Comparison of ENCODE assay signal across 1 cellular context in the genomic region with DNA sequence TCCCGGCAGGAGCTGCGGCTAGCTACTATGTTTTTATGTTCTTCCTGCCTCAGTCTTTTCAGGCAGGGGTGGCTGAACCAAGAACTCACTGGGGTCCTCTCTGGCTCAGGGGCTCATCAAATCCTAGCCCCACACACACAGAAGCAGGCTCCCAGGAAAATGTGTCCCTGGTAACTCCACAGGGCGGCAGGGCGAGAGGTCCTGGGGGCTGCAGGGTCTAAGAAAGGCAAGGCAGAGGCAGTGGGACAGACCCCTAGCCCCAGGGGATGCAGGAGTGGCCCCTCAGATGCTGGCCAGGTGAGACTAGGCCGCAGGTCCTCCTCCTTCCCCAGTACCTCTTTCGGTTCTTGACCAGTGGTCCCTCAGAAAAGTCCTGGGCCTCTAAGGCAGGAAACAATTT.
TF ChIP-seq lines count a peak whose summit lies in the region.

No MANE protein-coding gene starts in this region.

TF ChIP-seq in SK-N-SH, 30 proteins besides CTCF, POLR2A, EP300 and RAD21 (continued from another document):
- no peak for TF ChIP-seq NRF1 (IDR thresholded peaks at IDR 0.05; ENCODE audit: low read depth, low read length)
- TF ChIP-seq FOXJ3 (CRISPR knock-in tag; IDR thresholded peaks at IDR 0.05): no peak
- TF ChIP-seq SIN3A (IDR thresholded peaks at IDR 0.05; ENCODE audit: borderline replicate concordance, low read depth, low read length): no peak
- TF ChIP-seq TEAD4 (IDR thresholded peaks at IDR 0.05; ENCODE audit: borderline replicate concordance, insufficient read depth): no peak
- TF ChIP-seq, protein P1, sequence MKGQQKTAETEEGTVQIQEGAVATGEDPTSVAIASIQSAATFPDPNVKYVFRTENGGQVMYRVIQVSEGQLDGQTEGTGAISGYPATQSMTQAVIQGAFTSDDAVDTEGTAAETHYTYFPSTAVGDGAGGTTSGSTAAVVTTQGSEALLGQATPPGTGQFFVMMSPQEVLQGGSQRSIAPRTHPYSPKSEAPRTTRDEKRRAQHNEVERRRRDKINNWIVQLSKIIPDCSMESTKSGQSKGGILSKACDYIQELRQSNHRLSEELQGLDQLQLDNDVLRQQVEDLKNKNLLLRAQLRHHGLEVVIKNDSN (IDR thresholded peaks at IDR 0.05; ENCODE audit: borderline replicate concordance, low read depth): no peak
- TF ChIP-seq MEF2A (IDR thresholded peaks at IDR 0.05; ENCODE audit: borderline replicate concordance, low read depth): no peak
- TF ChIP-seq, protein P2, sequence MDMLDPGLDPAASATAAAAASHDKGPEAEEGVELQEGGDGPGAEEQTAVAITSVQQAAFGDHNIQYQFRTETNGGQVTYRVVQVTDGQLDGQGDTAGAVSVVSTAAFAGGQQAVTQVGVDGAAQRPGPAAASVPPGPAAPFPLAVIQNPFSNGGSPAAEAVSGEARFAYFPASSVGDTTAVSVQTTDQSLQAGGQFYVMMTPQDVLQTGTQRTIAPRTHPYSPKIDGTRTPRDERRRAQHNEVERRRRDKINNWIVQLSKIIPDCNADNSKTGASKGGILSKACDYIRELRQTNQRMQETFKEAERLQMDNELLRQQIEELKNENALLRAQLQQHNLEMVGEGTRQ (IDR thresholded peaks at IDR 0.05; ENCODE audit: borderline replicate concordance, low read depth, low read length): no peak
- TF ChIP-seq FOSL2 (IDR thresholded peaks at IDR 0.05; ENCODE audit: borderline replicate concordance, low read depth): no peak
- no peak for TF ChIP-seq RFX5 (IDR thresholded peaks at IDR 0.05; ENCODE audit: low read length)
- TF ChIP-seq TCF12 (IDR thresholded peaks at IDR 0.05): no peak
